Comparison of ENCODE assay signal across 1 cellular context in the genomic region with DNA sequence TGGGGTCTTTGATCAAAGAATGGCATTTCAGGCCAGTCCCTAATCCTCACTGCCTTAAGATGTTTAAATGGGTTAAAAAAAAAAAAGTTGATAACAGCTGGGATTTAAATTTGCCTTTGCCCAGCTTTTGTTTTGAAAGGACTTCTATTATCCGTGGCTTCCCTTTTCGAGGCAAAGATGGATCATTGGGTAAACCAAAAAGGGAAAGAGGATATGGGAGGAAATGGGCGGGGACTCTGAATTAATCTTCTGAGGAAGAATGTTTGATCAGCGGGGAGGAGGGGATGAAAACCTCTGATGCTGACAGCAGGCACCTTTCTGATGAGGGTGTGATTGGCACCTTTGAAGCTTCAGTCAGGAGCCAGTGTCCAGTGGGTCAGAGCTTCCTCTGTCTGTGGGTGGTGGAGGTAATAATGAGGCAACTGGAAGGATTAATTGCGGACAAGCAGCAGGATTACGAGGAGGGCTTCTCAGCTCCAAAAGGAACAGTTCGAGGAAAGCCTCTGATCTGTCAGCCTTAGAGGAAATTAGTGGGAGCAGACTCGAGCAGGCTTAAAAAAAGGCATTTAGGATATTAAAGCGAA.
TF ChIP-seq lines count a peak whose summit lies in the region.

No MANE protein-coding gene starts in this region.

TF ChIP-seq in SK-N-SH treated with all-trans-retinoic acid at 6 μM for 48 hours, 23 proteins besides CTCF, POLR2A, EP300 and RAD21 (continued from another document):
- TF ChIP-seq TSHZ2 (CRISPR knock-in tag; IDR thresholded peaks at IDR 0.05), result no peak
- no peak for TF ChIP-seq ZNF565 (CRISPR knock-in tag; conservative IDR thresholded peaks at IDR 0.05; ENCODE audit: low read depth)
- no peak for TF ChIP-seq ISL1 (CRISPR knock-in tag; IDR thresholded peaks at IDR 0.05)
- no peak for TF ChIP-seq CREB5 (CRISPR knock-in tag; IDR thresholded peaks at IDR 0.05; ENCODE audit: low read depth)
- no peak for TF ChIP-seq ZFP3 (CRISPR knock-in tag; IDR thresholded peaks at IDR 0.05)
- no peak for TF ChIP-seq TCF4 (CRISPR knock-in tag; IDR thresholded peaks at IDR 0.05; ENCODE audit: borderline replicate concordance)
- TF ChIP-seq PPARA (CRISPR knock-in tag; IDR thresholded peaks at IDR 0.05; ENCODE audit: borderline replicate concordance), result no peak
- TF ChIP-seq, protein P1, sequence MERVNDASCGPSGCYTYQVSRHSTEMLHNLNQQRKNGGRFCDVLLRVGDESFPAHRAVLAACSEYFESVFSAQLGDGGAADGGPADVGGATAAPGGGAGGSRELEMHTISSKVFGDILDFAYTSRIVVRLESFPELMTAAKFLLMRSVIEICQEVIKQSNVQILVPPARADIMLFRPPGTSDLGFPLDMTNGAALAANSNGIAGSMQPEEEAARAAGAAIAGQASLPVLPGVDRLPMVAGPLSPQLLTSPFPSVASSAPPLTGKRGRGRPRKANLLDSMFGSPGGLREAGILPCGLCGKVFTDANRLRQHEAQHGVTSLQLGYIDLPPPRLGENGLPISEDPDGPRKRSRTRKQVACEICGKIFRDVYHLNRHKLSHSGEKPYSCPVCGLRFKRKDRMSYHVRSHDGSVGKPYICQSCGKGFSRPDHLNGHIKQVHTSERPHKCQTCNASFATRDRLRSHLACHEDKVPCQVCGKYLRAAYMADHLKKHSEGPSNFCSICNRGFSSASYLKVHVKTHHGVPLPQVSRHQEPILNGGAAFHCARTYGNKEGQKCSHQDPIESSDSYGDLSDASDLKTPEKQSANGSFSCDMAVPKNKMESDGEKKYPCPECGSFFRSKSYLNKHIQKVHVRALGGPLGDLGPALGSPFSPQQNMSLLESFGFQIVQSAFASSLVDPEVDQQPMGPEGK (CRISPR knock-in tag; IDR thresholded peaks at IDR 0.05; ENCODE audit: borderline replicate concordance), result no peak
- no peak for TF ChIP-seq ESRRG (CRISPR knock-in tag; IDR thresholded peaks at IDR 0.05)
- TF ChIP-seq ZNF8 (CRISPR knock-in tag; IDR thresholded peaks at IDR 0.05), result no peak
